Comparison of ENCODE assay signal across 15 cellular contexts in genomic region chr10:60905580-60905979, GRCh38. TPM values are rescaled to one million over a fixed set of nuclear protein-coding genes. Genes with fewer than 3 reads are reported as not detected.
A peak's percentile ranks its signal among the peaks of the same experiment; 100 is the strongest.
DNase-seq lines count a peak whose midpoint lies in the region; ATAC-seq, FAIRE-seq and TF ChIP-seq lines count a peak whose summit lies in the region.
"Had no signal": no experiment of that assay in that cellular context is flagged by ENCODE, and none has a peak within 500 bp of the region (broad histone marks: within the 10 kb centered on the region; RNA-seq: fewer than 3 reads in every experiment).

No MANE protein-coding gene starts in this region.

- FAIRE-seq in astrocyte (lab: Jason Lieb, UNC), result no peak

- H3K36me3 ChIP-seq in ACC112 (ENCODE audit: insufficient read depth, low read length) (no peaks in the 10 kb centered on the region), astrocyte (ENCODE audit: insufficient read depth, low read length) (peaks cover 6% of the 10 kb centered on the region), gastroesophageal sphincter (peaks cover 0 to 4% of the 10 kb centered on the region in 2 donors), osteoblast (ENCODE audit: insufficient read depth, low read length) (peaks cover under 1% of the 10 kb centered on the region), OCI-LY7 (ENCODE audit: insufficient read depth, low read length) (no peaks in the 10 kb centered on the region)

- H2AFZ ChIP-seq in ACC112 (ENCODE audit: low read length, unreplicated experiment) (no peak overlapping the region), astrocyte (ENCODE audit: low read depth, low read length) (no peak overlapping the region), osteoblast (ENCODE audit: low read length) (peak overlapping the region; percentile 20), OCI-LY7 (ENCODE audit: low read length) (no peak overlapping the region)

- no peak overlapping the region for H3K4me3 ChIP-seq in ACC112 (ENCODE audit: low read depth, low read length)
- H3K4me3 ChIP-seq in astrocyte (ENCODE audit: insufficient read depth, low read depth, low read length), result no peak overlapping the region
- H3K4me3 ChIP-seq in gastroesophageal sphincter, result no peak overlapping the region
- H3K4me3 ChIP-seq in osteoblast (ENCODE audit: insufficient read depth, low read length), result peak overlapping the region; percentile 8
- H3K4me3 ChIP-seq in OCI-LY7 (ENCODE audit: low read depth, low read length, poor library complexity, severe bottlenecking), result no peak overlapping the region

- H3K9me3 Mint-ChIP-seq in astrocyte (ENCODE audit: unreplicated experiment), result peaks cover 6% of the 10 kb centered on the region
- H3K9me3 Mint-ChIP-seq: natural killer cell had no signal

- H4K20me1 ChIP-seq in astrocyte (ENCODE audit: insufficient read depth, low read length) (no peaks in the 10 kb centered on the region), osteoblast (ENCODE audit: insufficient read depth, low read length) (no peaks in the 10 kb centered on the region), OCI-LY7 (ENCODE audit: insufficient read depth, low read length) (no peaks in the 10 kb centered on the region)

- H3K9me2 ChIP-seq in OCI-LY7 (ENCODE audit: insufficient read depth, low read length), result no peaks in the 10 kb centered on the region

- no peaks in the 10 kb centered on the region for H3K4me1 Mint-ChIP-seq in astrocyte (ENCODE audit: low read depth, unreplicated experiment)

- DNase-seq in astrocyte (ENCODE audit: low read depth) (peak; percentile 79), osteoblast (ENCODE audit: insufficient read length, low spot score, missing footprints) (peak; percentile 74), OCI-LY7 (ENCODE audit: low spot score) (no peak), HUDEP-2 (lab: John Stamatoyannopoulos, UW; ENCODE audit: unreplicated experiment in 76 of 76) (no peak), NOMO-1 treated with dmso at 0.1 percent for 144 hours (lab: John Stamatoyannopoulos, UW; ENCODE audit: unreplicated experiment) (no peak)
- DNase-seq: activated CD4-positive, alpha-beta T cell treated with anti-CD3 and anti-CD28 coated beads, Interleukin-2, amount 10 ng/mL, durations not matched to agents 7 days and 5 days; Caco-2; effector CD8-positive, alpha-beta T cell; natural killer cell; SIG-M5; stimulated activated naive CD4-positive, alpha-beta T cell; T1000 had no signal

- WGBS in gastroesophageal sphincter (ENCODE audit: low coverage in 1 of 2), 2 donors, result 35 to 36% methylated on average over 4 of the region's 4 CpGs

- H3K4me2 ChIP-seq in astrocyte (ENCODE audit: low read length), result no peak overlapping the region
- peak overlapping the region; percentile 53 for H3K4me2 ChIP-seq in osteoblast (ENCODE audit: insufficient read depth, low read length)
- H3K4me2 ChIP-seq in OCI-LY7 (ENCODE audit: low read length), result no peak overlapping the region

- no peak overlapping the region for H3K9ac ChIP-seq in astrocyte (ENCODE audit: low read length)

- no peak for TF ChIP-seq EP300 in gastroesophageal sphincter (IDR thresholded peaks at IDR 0.05)

- no peaks in the 10 kb centered on the region for H3K27me3 ChIP-seq in ACC112 (ENCODE audit: insufficient read depth, low read length)
- H3K27me3 ChIP-seq in astrocyte (ENCODE audit: insufficient read depth, low read length), result no peaks in the 10 kb centered on the region
- H3K27me3 ChIP-seq in gastroesophageal sphincter, result no peaks in the 10 kb centered on the region
- H3K27me3 ChIP-seq in osteoblast (ENCODE audit: insufficient read depth, low read length), result no peaks in the 10 kb centered on the region

- peak; percentile 78 for ATAC-seq in gastroesophageal sphincter
- ATAC-seq in GM19452 (IDR thresholded peaks at IDR 0.05; ENCODE audit: unreplicated experiment), result no peak
- ATAC-seq: natural killer cell had no signal

- TF ChIP-seq POLR2A in gastroesophageal sphincter (IDR thresholded peaks at IDR 0.05), result no peak

- H3K79me2 ChIP-seq in ACC112 (ENCODE audit: control insufficient read depth, insufficient read depth, low read length, unreplicated experiment) (no peaks in the 10 kb centered on the region), astrocyte (ENCODE audit: insufficient read depth, low read length) (no peaks in the 10 kb centered on the region), osteoblast (ENCODE audit: insufficient read depth, low read length) (no peaks in the 10 kb centered on the region), OCI-LY7 (ENCODE audit: insufficient read depth, low read depth, low read length) (no peaks in the 10 kb centered on the region)

- H3K27ac ChIP-seq in ACC112 (ENCODE audit: low read depth, low read length) (peak overlapping the region; percentile 14; the same call in 1 of the 2 replicates), astrocyte (ENCODE audit: low read depth, low read length) (no peak overlapping the region), gastroesophageal sphincter (peak overlapping the region; percentile 58 to 76 (median 68)), osteoblast (ENCODE audit: low read depth, low read length) (peak overlapping the region; percentile 31), OCI-LY7 (ENCODE audit: low read depth, low read length, poor library complexity, severe bottlenecking) (no peak overlapping the region)

- no peak for TF ChIP-seq CTCF in astrocyte (IDR thresholded peaks at IDR 0.05; ENCODE audit: insufficient read depth, low read depth, low read length)
- TF ChIP-seq CTCF in gastroesophageal sphincter (IDR thresholded peaks at IDR 0.05), result no peak
- no peak for TF ChIP-seq CTCF in osteoblast (IDR thresholded peaks at IDR 0.05; ENCODE audit: extremely low read depth, low read depth, low read length)
- no peak for TF ChIP-seq CTCF in OCI-LY7 (conservative IDR thresholded peaks at IDR 0.05; ENCODE audit: low read length)

- H3K9me3 ChIP-seq in astrocyte (ENCODE audit: insufficient read depth, low read depth, low read length), result no peaks in the 10 kb centered on the region
- no peaks in the 10 kb centered on the region for H3K9me3 ChIP-seq in gastroesophageal sphincter
- no peaks in the 10 kb centered on the region for H3K9me3 ChIP-seq in osteoblast (ENCODE audit: low read depth, low read length)
- H3K9me3 ChIP-seq in OCI-LY7 (ENCODE audit: low read length), result peaks cover 6% of the 10 kb centered on the region; the same call in 1 of the 2 replicates
- H3K9me3 ChIP-seq: Caco-2 had no signal

- no TSS peak for BruUV-seq in OCI-LY7 (replicated peaks; lab: Mats Ljungman, UMichigan)

- H3K4me1 ChIP-seq in ACC112 (ENCODE audit: control insufficient read depth, insufficient read depth, low read length, unreplicated experiment), result peaks cover 17% of the 10 kb centered on the region
- H3K4me1 ChIP-seq in astrocyte (ENCODE audit: insufficient read depth, low read length), result peaks cover 4% of the 10 kb centered on the region
- H3K4me1 ChIP-seq in gastroesophageal sphincter, result peaks cover 12 to 78% (median 14%) of the 10 kb centered on the region in 3 donors
- peaks cover 12% of the 10 kb centered on the region for H3K4me1 ChIP-seq in osteoblast (ENCODE audit: insufficient read depth, low read length)
- peaks cover 2% of the 10 kb centered on the region for H3K4me1 ChIP-seq in OCI-LY7 (ENCODE audit: insufficient read depth, low read length, poor library complexity, severe bottlenecking)
- H3K4me1 ChIP-seq: Caco-2 had no signal

- CTCF ChIA-PET in OCI-LY7 (lab: Charles Lee; ENCODE audit: unreplicated experiment), result no interaction called here

- peaks cover 44% of the 10 kb centered on the region for H3K36me3 Mint-ChIP-seq in astrocyte (ENCODE audit: low read depth, unreplicated experiment)
- H3K36me3 Mint-ChIP-seq: natural killer cell had no signal

- H3K4me3 Mint-ChIP-seq in astrocyte (ENCODE audit: unreplicated experiment), result no peak overlapping the region
- H3K4me3 Mint-ChIP-seq: activated CD4-positive, alpha-beta T cell treated with anti-CD3 and anti-CD28 coated beads, Interleukin-2, amount 10 ng/mL, durations not matched to agents 7 days and 5 days; natural killer cell had no signal

- intact Hi-C loops in OCI-LY7 (cut with micrococcal nuclease; ENCODE audit: unreplicated experiment), result no loop called here

- H3K27ac Mint-ChIP-seq in astrocyte (ENCODE audit: unreplicated experiment), result no peak overlapping the region
- H3K27ac Mint-ChIP-seq: activated CD4-positive, alpha-beta T cell treated with anti-CD3 and anti-CD28 coated beads, Interleukin-2, amount 10 ng/mL, durations not matched to agents 7 days and 5 days; natural killer cell had no signal

- no peaks in the 10 kb centered on the region for H3K27me3 Mint-ChIP-seq in astrocyte (ENCODE audit: low read depth, unreplicated experiment)

- POLR2A ChIA-PET in OCI-LY7 (lab: Charles Lee), result interaction anchor here (0.7 to 1.0 kb wide), 2 partner anchors 9 to 628 kb away, joined by 4 to 5 read pairs; no protein-coding TSS in a partner anchor

RNA-seq across cellular contexts. Expression of gene RHOBTB1, which starts 38.4 kb away (rescaled TPM):
- total RNA-seq in astrocyte (43.0 and 46.5 TPM in 2 replicates), gastroesophageal sphincter (10 to 100 TPM; 15.5 to 44.0 (median 25.3) TPM), osteoblast (32.9 and 38.0 TPM in 2 replicates), OCI-LY7 (2022) (0.07 TPM in 1 of 2 replicates, not detected in the other)
- total RNA-seq in OCI-LY7 (2014; rRNA removed; shearing (Covaris generic)), result not detected in 2 replicates

Comparison
In these comparisons a context has a peak if more than half of its experiments do, and no peak if none do; other contexts are left out.
1. H3K27ac ChIP-seq: peak in ACC112 (single experiment), gastroesophageal sphincter (4 of 4) and osteoblast (single experiment); none in astrocyte (single experiment) and OCI-LY7 (single experiment).
2. DNase-seq: peak in astrocyte (single experiment) and osteoblast (single experiment); none in OCI-LY7 (single experiment), HUDEP-2 (0 of 76) and NOMO-1 treated with dmso at 0.1 percent for 144 hours (single experiment).
3. RNA of gene RHOBTB1, which starts 38.4 kb away (total RNA-seq): 43.0 to 46.5 TPM in astrocyte, 32.9 to 38.0 TPM in osteoblast and 15.5 to 44.0 TPM in gastroesophageal sphincter; 0.07 TPM in OCI-LY7; every median in the first group is over 10 times any median in the second.